Comparison of ENCODE assay signal across 8 cellular contexts in genomic region chr5:54517512-54518145, GRCh38. TPM values are rescaled to one million over a fixed set of nuclear protein-coding genes. Genes with fewer than 3 reads are reported as not detected.
DNase-seq lines count a peak whose midpoint lies in the region; ATAC-seq and TF ChIP-seq lines count a peak whose summit lies in the region.

A gene with protein sequence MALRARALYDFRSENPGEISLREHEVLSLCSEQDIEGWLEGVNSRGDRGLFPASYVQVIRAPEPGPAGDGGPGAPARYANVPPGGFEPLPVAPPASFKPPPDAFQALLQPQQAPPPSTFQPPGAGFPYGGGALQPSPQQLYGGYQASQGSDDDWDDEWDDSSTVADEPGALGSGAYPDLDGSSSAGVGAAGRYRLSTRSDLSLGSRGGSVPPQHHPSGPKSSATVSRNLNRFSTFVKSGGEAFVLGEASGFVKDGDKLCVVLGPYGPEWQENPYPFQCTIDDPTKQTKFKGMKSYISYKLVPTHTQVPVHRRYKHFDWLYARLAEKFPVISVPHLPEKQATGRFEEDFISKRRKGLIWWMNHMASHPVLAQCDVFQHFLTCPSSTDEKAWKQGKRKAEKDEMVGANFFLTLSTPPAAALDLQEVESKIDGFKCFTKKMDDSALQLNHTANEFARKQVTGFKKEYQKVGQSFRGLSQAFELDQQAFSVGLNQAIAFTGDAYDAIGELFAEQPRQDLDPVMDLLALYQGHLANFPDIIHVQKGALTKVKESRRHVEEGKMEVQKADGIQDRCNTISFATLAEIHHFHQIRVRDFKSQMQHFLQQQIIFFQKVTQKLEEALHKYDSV (plus strand): TSS chr5:54517759. CDS start chr5:54517953, 194 bp downstream.

- H3K9me3 ChIP-seq in Panc1 (ENCODE audit: control insufficient read depth, insufficient read depth, low read depth, low read length) (no peaks in the 10 kb centered on the region), esophagus squamous epithelium (no peaks in the 10 kb centered on the region)

- TF ChIP-seq CTCF in Panc1 (IDR thresholded peaks at IDR 0.05): peak; percentile 99
- TF ChIP-seq CTCF in esophagus squamous epithelium (IDR thresholded peaks at IDR 0.05): peak; percentile 96 to 100 (median 99)

- no peaks in the 10 kb centered on the region for H3K36me3 ChIP-seq in Panc1 (ENCODE audit: control insufficient read depth, insufficient read depth, low read length)
- peaks cover 0 to 11% (median 0%) of the 10 kb centered on the region in 3 donors for H3K36me3 ChIP-seq in esophagus squamous epithelium

- H3K9me3 Mint-ChIP-seq in naive B cell: peaks cover 0 to 2% (median 0%) of the 10 kb centered on the region in 7 donors
- H3K9me3 Mint-ChIP-seq in stimulated activated effector memory CD8-positive, alpha-beta T cell treated with anti-CD3 and anti-CD28 coated beads, Interleukin-12 subunit alpha, Interleukin-12 subunit beta, amount 100 ng/mL, for 72 hours: no peaks in the 10 kb centered on the region

- H3K36me3 Mint-ChIP-seq in naive B cell: peaks cover 0 to 15% of the 10 kb centered on the region in 2 donors
- H3K36me3 Mint-ChIP-seq in stimulated activated effector memory CD8-positive, alpha-beta T cell treated with anti-CD3 and anti-CD28 coated beads, Interleukin-12 subunit alpha, Interleukin-12 subunit beta, amount 100 ng/mL, for 72 hours: peaks cover 12% of the 10 kb centered on the region

- no TSS peak for BruUV-seq in Panc1 (replicated peaks; lab: Mats Ljungman, UMichigan)

- POLR2A ChIA-PET in Panc1 (lab: Charles Lee): no interaction called here

- peaks cover 0 to 6% (median 0%) of the 10 kb centered on the region in 3 donors for H3K27me3 Mint-ChIP-seq in naive B cell

- H3K4me1 ChIP-seq in Panc1 (ENCODE audit: control insufficient read depth, insufficient read depth, low read length): peaks cover 21% of the 10 kb centered on the region
- peaks cover 27 to 55% (median 32%) of the 10 kb centered on the region in 3 donors for H3K4me1 ChIP-seq in esophagus squamous epithelium

- WGBS in esophagus squamous epithelium, 2 donors: 0% methylated on average over 4 to 10 of the region's 88 CpGs

- H3K4me3 Mint-ChIP-seq in naive B cell: peak within 1 kb of the TSS; percentile 87 to 100 (median 96)
- peak within 1 kb of the TSS; percentile 77 for H3K4me3 Mint-ChIP-seq in stimulated activated effector memory CD8-positive, alpha-beta T cell treated with anti-CD3 and anti-CD28 coated beads, Interleukin-12 subunit alpha, Interleukin-12 subunit beta, amount 100 ng/mL, for 72 hours

- peaks cover 32 to 43% (median 41%) of the 10 kb centered on the region in 3 donors for H3K4me1 Mint-ChIP-seq in naive B cell
- H3K4me1 Mint-ChIP-seq in stimulated activated effector memory CD8-positive, alpha-beta T cell treated with anti-CD3 and anti-CD28 coated beads, Interleukin-12 subunit alpha, Interleukin-12 subunit beta, amount 100 ng/mL, for 72 hours: peaks cover 36% of the 10 kb centered on the region

- peak; percentile 94 for ATAC-seq in GM21619 (IDR thresholded peaks at IDR 0.05; ENCODE audit: unreplicated experiment)
- ATAC-seq in Panc1: peak; percentile 93
- peak; percentile 89 to 90 for ATAC-seq in naive B cell (ENCODE audit: low read depth in 2 of 2)
- ATAC-seq in stimulated activated effector memory CD8-positive, alpha-beta T cell treated with anti-CD3 and anti-CD28 coated beads, Interleukin-12 subunit alpha, Interleukin-12 subunit beta, amount 100 ng/mL, for 72 hours: peak; percentile 92

- DNase-seq in DMS53 treated with DMSO at 0.1 percent for 48 hours (lab: John Stamatoyannopoulos, UW; ENCODE audit: unreplicated experiment) (peak; percentile 76), Panc1 (ENCODE audit: low read depth, low spot score) (peak; percentile 41), esophagus squamous epithelium (lab: John Stamatoyannopoulos, UW) (peak; percentile 67), naive B cell (peak; percentile 92)
- DNase-seq in Jurkat, Clone E6-1 (ENCODE audit: low read depth, low spot score): peak; percentile 84
- peak; percentile 86 to 92 for DNase-seq in activated T-cell treated with anti-CD3 and anti-CD28 coated beads, Interleukin-2, amount 50 U/mL, for 48 hours
- peak; percentile 89 to 93 for DNase-seq in stimulated activated effector memory CD8-positive, alpha-beta T cell treated with anti-CD3 and anti-CD28 coated beads, Interleukin-12 subunit alpha, Interleukin-12 subunit beta, amount 100 ng/mL, for 72 hours (ENCODE audit: low spot score in 2 of 2)

- H3K4me3 ChIP-seq in Jurkat, Clone E6-1 (ENCODE audit: low read length): peak within 1 kb of the TSS; percentile 74
- H3K4me3 ChIP-seq in Panc1 (ENCODE audit: low read depth in 2 of 2, low read length in 2 of 2): peak within 1 kb of the TSS; percentile 72 to 78
- H3K4me3 ChIP-seq in esophagus squamous epithelium: peak within 1 kb of the TSS; percentile 75 to 99 (median 90)

- no peaks in the 10 kb centered on the region for H3K27me3 ChIP-seq in Panc1 (ENCODE audit: control insufficient read depth, insufficient read depth, low read length)
- H3K27me3 ChIP-seq in esophagus squamous epithelium: no peaks in the 10 kb centered on the region

- in situ Hi-C loops in Panc1 (cut with HindIII; ENCODE audit: low pct_unique_long_range_greater_than_20kb, low sequenced_read_pairs): no loop called here

- intact Hi-C loops in Panc1 (cut with micrococcal nuclease; ENCODE audit: unreplicated experiment) (loop anchor here (1.0 to 5.0 kb wide), 3 partner anchors 328 to 640 kb away; no protein-coding TSS in a partner anchor), esophagus squamous epithelium (cut with DNase I) (loop anchor here (5.0 to 10.0 kb wide), 3 partner anchors 325 to 627 kb away; no protein-coding TSS in a partner anchor)

- TF ChIP-seq POLR2A in esophagus squamous epithelium (IDR thresholded peaks at IDR 0.05): peak in 3 of 4 donors; percentile 31 to 85 (median 80)

- CTCF ChIA-PET in Panc1 (lab: Charles Lee): interaction anchor here (0.6 to 2.7 kb wide), 5 partner anchors 327 to 642 kb away, joined by 3 to 25 read pairs (median 7); partner anchors contain the start of gene GPX8

- H3K27ac ChIP-seq in Panc1 (ENCODE audit: low read length) (peak within 1 kb of the TSS; percentile 54), esophagus squamous epithelium (peak within 1 kb of the TSS; percentile 88 to 96 (median 92))

- peak within 1 kb of the TSS; percentile 21 to 87 (median 66) for H3K27ac Mint-ChIP-seq in naive B cell
- H3K27ac Mint-ChIP-seq in stimulated activated effector memory CD8-positive, alpha-beta T cell treated with anti-CD3 and anti-CD28 coated beads, Interleukin-12 subunit alpha, Interleukin-12 subunit beta, amount 100 ng/mL, for 72 hours: peak within 1 kb of the TSS; percentile 69

RNA-seq across cellular contexts. Expression of the gene that starts here (rescaled TPM):
- polyA plus RNA-seq in Jurkat, Clone E6-1 (2012; ENCODE audit: insufficient read depth, insufficient read length): 3.3 TPM
- total RNA-seq in Panc1 (2021; ENCODE audit: unreplicated experiment) (14.4 TPM), esophagus squamous epithelium (10 to 100 TPM; 26.3 to 36.3 (median 30.6) TPM)
- 13.9 TPM for polyA plus RNA-seq in Panc1 (2012; ENCODE audit: insufficient read length)
- 10 to 100 TPM in 1 of 6 donors, 1 to 10 TPM in 4, under 1 TPM in 1; 0.74 to 10.2 (median 7.6) TPM for polyA plus RNA-seq in naive B cell (ENCODE audit: low read depth in 6 of 6)

Comparison
In these comparisons a context has a peak if more than half of its experiments do, and no peak if none do; other contexts are left out.
1. Peak in every context shown above with its lines: DNase-seq, ATAC-seq, H3K4me3 ChIP-seq and H3K27ac ChIP-seq.
2. DNase-seq: peak in every context shown above with its lines; median percentile 92 in naive B cell; 91 in stimulated activated effector memory CD8-positive, alpha-beta T cell treated with anti-CD3 and anti-CD28 coated beads, Interleukin-12 subunit alpha, Interleukin-12 subunit beta, amount 100 ng/mL, for 72 hours; 89 in activated T-cell treated with anti-CD3 and anti-CD28 coated beads, Interleukin-2, amount 50 U/mL, for 48 hours; 84 in Jurkat, Clone E6-1; 76 in DMS53 treated with DMSO at 0.1 percent for 48 hours; 67 in esophagus squamous epithelium; 41 in Panc1.